Comparison of ENCODE assay signal across 1 cellular context in the genomic region with DNA sequence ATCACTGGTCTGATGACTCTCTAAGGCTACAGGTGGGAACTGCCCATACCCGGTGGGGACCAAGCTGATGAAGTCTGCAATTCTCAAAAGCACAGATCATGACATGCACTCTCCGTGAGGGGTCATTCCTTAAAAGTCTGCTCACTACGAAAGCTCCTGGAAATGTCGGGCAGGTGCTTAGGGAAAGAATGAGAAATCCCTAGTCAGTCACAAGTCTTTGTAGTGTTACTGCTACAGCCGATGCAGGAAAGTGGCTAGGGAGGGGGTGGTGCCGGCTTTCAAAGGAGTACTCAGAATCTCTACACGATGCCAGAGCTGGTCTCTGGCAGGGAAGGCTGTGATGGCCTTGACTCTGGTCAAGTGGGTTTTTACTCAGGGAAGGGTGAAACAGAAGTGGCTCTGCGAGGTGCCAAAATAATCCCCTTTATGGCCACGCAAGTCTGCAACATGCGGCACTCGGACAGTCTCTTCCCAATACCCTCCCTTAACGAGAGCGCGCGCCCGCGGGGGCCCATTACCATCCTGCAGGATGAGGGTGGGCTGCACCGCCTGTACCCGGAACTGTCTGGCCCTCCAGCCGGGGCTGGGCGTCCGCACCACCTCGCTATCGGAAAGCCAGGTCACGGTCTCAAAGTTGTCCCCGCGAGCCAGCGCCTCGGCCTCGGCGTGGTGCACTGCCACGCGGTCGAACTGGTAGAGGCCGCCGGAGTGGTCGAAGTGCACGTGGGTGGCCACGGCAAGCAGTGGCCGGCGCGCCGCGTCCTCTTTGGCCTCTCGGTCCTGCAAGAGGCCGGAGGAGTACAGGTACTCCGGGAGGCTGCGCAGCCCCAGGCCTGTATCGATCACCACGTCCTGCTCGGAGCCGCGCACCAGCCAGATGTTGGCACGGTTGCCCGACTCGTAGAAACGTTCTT.
A peak's percentile ranks its signal among the peaks of the same experiment; 100 is the strongest.
TF ChIP-seq lines count a peak whose summit lies in the region.

No MANE protein-coding gene starts in this region.

TF ChIP-seq in HepG2, 621 proteins besides CTCF, POLR2A, EP300 and RAD21 (continued from another document and continues in another):
- no peak for TF ChIP-seq GRHL1 (CRISPR knock-in tag; conservative IDR thresholded peaks at IDR 0.05)
- no peak for TF ChIP-seq ZNF20 (CRISPR knock-in tag; IDR thresholded peaks at IDR 0.05)
- TF ChIP-seq ZNF790 (CRISPR knock-in tag; IDR thresholded peaks at IDR 0.05; ENCODE audit: borderline replicate concordance) = peak; percentile 69; the same call in 1 of the 2 replicates
- TF ChIP-seq SMAD9 (CRISPR knock-in tag; IDR thresholded peaks at IDR 0.05) = peak; percentile 92; the same call in 1 of the 2 replicates
- peak; percentile 78; the same call in 1 of the 2 replicates for TF ChIP-seq TP53 (CRISPR knock-in tag; conservative IDR thresholded peaks at IDR 0.05)
- TF ChIP-seq ARID4A (CRISPR knock-in tag; IDR thresholded peaks at IDR 0.05; ENCODE audit: borderline replicate concordance) = no peak
- no peak for TF ChIP-seq PRPF4 (IDR thresholded peaks at IDR 0.05; ENCODE audit: low read depth, low read length, poor library complexity, severe bottlenecking)
- TF ChIP-seq ZFP37 (CRISPR knock-in tag; IDR thresholded peaks at IDR 0.05; ENCODE audit: borderline replicate concordance) = no peak
- TF ChIP-seq, protein P1, sequence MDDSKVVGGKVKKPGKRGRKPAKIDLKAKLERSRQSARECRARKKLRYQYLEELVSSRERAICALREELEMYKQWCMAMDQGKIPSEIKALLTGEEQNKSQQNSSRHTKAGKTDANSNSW (CRISPR knock-in tag; IDR thresholded peaks at IDR 0.05; ENCODE audit: borderline replicate concordance) = 0 out of 2 replicates have a peak, but pooled peaks have one; percentile 65
- TF ChIP-seq IRF1 (CRISPR knock-in tag; IDR thresholded peaks at IDR 0.05; ENCODE audit: low read depth) = no peak
- 0 out of 2 replicates have a peak, but pooled peaks have one; percentile 26 for TF ChIP-seq PBX3 (CRISPR knock-in tag; IDR thresholded peaks at IDR 0.05; ENCODE audit: borderline replicate concordance)
- peak; percentile 10; the same call in 1 of the 2 replicates for TF ChIP-seq ZNF567 (CRISPR knock-in tag; IDR thresholded peaks at IDR 0.05; ENCODE audit: borderline replicate concordance)
- TF ChIP-seq, protein P2, sequence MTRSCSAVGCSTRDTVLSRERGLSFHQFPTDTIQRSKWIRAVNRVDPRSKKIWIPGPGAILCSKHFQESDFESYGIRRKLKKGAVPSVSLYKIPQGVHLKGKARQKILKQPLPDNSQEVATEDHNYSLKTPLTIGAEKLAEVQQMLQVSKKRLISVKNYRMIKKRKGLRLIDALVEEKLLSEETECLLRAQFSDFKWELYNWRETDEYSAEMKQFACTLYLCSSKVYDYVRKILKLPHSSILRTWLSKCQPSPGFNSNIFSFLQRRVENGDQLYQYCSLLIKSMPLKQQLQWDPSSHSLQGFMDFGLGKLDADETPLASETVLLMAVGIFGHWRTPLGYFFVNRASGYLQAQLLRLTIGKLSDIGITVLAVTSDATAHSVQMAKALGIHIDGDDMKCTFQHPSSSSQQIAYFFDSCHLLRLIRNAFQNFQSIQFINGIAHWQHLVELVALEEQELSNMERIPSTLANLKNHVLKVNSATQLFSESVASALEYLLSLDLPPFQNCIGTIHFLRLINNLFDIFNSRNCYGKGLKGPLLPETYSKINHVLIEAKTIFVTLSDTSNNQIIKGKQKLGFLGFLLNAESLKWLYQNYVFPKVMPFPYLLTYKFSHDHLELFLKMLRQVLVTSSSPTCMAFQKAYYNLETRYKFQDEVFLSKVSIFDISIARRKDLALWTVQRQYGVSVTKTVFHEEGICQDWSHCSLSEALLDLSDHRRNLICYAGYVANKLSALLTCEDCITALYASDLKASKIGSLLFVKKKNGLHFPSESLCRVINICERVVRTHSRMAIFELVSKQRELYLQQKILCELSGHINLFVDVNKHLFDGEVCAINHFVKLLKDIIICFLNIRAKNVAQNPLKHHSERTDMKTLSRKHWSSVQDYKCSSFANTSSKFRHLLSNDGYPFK (CRISPR knock-in tag; IDR thresholded peaks at IDR 0.05; ENCODE audit: borderline replicate concordance) = no peak; the same call in 1 of the 2 replicates
- TF ChIP-seq NCOA5 (CRISPR knock-in tag; IDR thresholded peaks at IDR 0.05) = 0 out of 2 replicates have a peak, but pooled peaks have one; percentile 73
- no peak for TF ChIP-seq ZNF550 (CRISPR knock-in tag; IDR thresholded peaks at IDR 0.05; ENCODE audit: borderline replicate concordance)
- TF ChIP-seq PRMT3 (CRISPR knock-in tag; IDR thresholded peaks at IDR 0.05; ENCODE audit: borderline replicate concordance, low read depth) = peak; percentile 81; the same call in 1 of the 2 replicates
- no peak for TF ChIP-seq FOXK2 (IDR thresholded peaks at IDR 0.05)
- TF ChIP-seq THAP11 (CRISPR knock-in tag; IDR thresholded peaks at IDR 0.05) = no peak
- no peak for TF ChIP-seq ZNF672 (CRISPR knock-in tag; IDR thresholded peaks at IDR 0.05)
- TF ChIP-seq HNRNPLL (IDR thresholded peaks at IDR 0.05; ENCODE audit: low read depth, low read length, poor library complexity, severe bottlenecking) = no peak
- TF ChIP-seq PCBP2 (optimal IDR thresholded peaks at IDR 0.05; ENCODE audit: low read depth, low read length, poor library complexity, severe bottlenecking) = no peak
- TF ChIP-seq, protein P3, sequence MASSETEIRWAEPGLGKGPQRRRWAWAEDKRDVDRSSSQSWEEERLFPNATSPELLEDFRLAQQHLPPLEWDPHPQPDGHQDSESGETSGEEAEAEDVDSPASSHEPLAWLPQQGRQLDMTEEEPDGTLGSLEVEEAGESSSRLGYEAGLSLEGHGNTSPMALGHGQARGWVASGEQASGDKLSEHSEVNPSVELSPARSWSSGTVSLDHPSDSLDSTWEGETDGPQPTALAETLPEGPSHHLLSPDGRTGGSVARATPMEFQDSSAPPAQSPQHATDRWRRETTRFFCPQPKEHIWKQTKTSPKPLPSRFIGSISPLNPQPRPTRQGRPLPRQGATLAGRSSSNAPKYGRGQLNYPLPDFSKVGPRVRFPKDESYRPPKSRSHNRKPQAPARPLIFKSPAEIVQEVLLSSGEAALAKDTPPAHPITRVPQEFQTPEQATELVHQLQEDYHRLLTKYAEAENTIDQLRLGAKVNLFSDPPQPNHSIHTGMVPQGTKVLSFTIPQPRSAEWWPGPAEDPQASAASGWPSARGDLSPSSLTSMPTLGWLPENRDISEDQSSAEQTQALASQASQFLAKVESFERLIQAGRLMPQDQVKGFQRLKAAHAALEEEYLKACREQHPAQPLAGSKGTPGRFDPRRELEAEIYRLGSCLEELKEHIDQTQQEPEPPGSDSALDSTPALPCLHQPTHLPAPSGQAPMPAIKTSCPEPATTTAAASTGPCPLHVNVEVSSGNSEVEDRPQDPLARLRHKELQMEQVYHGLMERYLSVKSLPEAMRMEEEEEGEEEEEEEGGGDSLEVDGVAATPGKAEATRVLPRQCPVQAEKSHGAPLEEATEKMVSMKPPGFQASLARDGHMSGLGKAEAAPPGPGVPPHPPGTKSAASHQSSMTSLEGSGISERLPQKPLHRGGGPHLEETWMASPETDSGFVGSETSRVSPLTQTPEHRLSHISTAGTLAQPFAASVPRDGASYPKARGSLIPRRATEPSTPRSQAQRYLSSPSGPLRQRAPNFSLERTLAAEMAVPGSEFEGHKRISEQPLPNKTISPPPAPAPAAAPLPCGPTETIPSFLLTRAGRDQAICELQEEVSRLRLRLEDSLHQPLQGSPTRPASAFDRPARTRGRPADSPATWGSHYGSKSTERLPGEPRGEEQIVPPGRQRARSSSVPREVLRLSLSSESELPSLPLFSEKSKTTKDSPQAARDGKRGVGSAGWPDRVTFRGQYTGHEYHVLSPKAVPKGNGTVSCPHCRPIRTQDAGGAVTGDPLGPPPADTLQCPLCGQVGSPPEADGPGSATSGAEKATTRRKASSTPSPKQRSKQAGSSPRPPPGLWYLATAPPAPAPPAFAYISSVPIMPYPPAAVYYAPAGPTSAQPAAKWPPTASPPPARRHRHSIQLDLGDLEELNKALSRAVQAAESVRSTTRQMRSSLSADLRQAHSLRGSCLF (CRISPR knock-in tag; IDR thresholded peaks at IDR 0.05; ENCODE audit: borderline replicate concordance) = no peak
- no peak for TF ChIP-seq NR2F2 (IDR thresholded peaks at IDR 0.05; ENCODE audit: borderline replicate concordance, low read depth)
- TF ChIP-seq, protein P4, sequence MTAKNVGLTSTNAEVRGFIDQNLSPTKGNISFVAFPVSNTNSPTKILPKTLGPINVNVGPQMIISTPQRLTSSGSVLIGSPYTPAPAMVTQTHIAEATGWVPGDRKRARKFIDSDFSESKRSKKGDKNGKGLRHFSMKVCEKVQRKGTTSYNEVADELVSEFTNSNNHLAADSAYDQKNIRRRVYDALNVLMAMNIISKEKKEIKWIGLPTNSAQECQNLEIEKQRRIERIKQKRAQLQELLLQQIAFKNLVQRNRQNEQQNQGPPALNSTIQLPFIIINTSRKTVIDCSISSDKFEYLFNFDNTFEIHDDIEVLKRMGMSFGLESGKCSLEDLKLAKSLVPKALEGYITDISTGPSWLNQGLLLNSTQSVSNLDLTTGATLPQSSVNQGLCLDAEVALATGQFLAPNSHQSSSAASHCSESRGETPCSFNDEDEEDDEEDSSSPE (CRISPR knock-in tag; IDR thresholded peaks at IDR 0.05) = peak; percentile 32; the same call in 1 of the 2 replicates
- TF ChIP-seq, protein P5, sequence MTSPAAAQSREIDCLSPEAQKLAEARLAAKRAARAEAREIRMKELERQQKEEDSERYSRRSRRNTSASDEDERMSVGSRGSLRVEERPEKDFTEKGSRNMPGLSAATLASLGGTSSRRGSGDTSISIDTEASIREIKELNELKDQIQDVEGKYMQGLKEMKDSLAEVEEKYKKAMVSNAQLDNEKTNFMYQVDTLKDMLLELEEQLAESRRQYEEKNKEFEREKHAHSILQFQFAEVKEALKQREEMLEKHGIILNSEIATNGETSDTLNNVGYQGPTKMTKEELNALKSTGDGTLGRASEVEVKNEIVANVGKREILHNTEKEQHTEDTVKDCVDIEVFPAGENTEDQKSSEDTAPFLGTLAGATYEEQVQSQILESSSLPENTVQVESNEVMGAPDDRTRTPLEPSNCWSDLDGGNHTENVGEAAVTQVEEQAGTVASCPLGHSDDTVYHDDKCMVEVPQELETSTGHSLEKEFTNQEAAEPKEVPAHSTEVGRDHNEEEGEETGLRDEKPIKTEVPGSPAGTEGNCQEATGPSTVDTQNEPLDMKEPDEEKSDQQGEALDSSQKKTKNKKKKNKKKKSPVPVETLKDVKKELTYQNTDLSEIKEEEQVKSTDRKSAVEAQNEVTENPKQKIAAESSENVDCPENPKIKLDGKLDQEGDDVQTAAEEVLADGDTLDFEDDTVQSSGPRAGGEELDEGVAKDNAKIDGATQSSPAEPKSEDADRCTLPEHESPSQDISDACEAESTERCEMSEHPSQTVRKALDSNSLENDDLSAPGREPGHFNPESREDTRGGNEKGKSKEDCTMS (CRISPR knock-in tag; conservative IDR thresholded peaks at IDR 0.05) = no peak
